Comparison of ENCODE assay signal across 1 cellular context in the genomic region with DNA sequence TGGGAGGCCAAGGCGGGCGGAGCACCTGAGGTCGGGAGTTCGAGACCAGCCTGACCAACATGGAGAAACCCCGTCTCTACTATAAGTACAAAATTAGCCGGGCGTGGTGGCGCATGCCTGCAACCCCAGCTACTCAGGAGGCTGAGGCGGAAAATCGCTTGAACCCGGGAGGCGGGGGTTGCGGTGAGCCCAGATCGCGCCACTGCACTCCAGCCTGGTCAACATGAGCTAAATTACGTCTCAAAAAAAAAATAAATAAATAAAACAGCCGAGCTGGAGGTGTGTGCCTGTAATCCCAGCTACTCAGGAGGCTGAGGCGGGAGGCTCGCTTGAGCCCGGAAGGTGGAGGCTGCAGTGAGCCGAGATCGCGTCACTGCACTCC.
A peak's percentile ranks its signal among the peaks of the same experiment; 100 is the strongest.
TF ChIP-seq lines count a peak whose summit lies in the region.
"Not testable (repeated sequence)": the region's sequence is repeated elsewhere in the genome, so short reads cannot be mapped to it uniquely, and the experiment has no call there.

No MANE protein-coding gene starts in this region.

TF ChIP-seq in K562, 482 proteins besides CTCF, POLR2A, EP300 and RAD21:
- peak; percentile 75 to 88; a peak in 3 of 4 replicates for TF ChIP-seq KDM1A (IDR thresholded peaks at IDR 0.05)
- TF ChIP-seq BCOR (IDR thresholded peaks at IDR 0.05): peak; percentile 98
- TF ChIP-seq, protein P1, sequence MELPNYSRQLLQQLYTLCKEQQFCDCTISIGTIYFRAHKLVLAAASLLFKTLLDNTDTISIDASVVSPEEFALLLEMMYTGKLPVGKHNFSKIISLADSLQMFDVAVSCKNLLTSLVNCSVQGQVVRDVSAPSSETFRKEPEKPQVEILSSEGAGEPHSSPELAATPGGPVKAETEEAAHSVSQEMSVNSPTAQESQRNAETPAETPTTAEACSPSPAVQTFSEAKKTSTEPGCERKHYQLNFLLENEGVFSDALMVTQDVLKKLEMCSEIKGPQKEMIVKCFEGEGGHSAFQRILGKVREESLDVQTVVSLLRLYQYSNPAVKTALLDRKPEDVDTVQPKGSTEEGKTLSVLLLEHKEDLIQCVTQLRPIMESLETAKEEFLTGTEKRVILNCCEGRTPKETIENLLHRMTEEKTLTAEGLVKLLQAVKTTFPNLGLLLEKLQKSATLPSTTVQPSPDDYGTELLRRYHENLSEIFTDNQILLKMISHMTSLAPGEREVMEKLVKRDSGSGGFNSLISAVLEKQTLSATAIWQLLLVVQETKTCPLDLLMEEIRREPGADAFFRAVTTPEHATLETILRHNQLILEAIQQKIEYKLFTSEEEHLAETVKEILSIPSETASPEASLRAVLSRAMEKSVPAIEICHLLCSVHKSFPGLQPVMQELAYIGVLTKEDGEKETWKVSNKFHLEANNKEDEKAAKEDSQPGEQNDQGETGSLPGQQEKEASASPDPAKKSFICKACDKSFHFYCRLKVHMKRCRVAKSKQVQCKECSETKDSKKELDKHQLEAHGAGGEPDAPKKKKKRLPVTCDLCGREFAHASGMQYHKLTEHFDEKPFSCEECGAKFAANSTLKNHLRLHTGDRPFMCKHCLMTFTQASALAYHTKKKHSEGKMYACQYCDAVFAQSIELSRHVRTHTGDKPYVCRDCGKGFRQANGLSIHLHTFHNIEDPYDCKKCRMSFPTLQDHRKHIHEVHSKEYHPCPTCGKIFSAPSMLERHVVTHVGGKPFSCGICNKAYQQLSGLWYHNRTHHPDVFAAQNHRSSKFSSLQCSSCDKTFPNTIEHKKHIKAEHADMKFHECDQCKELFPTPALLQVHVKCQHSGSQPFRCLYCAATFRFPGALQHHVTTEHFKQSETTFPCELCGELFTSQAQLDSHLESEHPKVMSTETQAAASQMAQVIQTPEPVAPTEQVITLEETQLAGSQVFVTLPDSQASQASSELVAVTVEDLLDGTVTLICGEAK (IDR thresholded peaks at IDR 0.05): peak; percentile 57
- TF ChIP-seq, protein P1 (CRISPR knock-in tag; IDR thresholded peaks at IDR 0.05): not testable (repeated sequence)
- 0 out of 2 replicates have a peak, but pooled peaks have one; percentile 43 for TF ChIP-seq SMARCA4 (IDR thresholded peaks at IDR 0.05)
- TF ChIP-seq, protein P2, sequence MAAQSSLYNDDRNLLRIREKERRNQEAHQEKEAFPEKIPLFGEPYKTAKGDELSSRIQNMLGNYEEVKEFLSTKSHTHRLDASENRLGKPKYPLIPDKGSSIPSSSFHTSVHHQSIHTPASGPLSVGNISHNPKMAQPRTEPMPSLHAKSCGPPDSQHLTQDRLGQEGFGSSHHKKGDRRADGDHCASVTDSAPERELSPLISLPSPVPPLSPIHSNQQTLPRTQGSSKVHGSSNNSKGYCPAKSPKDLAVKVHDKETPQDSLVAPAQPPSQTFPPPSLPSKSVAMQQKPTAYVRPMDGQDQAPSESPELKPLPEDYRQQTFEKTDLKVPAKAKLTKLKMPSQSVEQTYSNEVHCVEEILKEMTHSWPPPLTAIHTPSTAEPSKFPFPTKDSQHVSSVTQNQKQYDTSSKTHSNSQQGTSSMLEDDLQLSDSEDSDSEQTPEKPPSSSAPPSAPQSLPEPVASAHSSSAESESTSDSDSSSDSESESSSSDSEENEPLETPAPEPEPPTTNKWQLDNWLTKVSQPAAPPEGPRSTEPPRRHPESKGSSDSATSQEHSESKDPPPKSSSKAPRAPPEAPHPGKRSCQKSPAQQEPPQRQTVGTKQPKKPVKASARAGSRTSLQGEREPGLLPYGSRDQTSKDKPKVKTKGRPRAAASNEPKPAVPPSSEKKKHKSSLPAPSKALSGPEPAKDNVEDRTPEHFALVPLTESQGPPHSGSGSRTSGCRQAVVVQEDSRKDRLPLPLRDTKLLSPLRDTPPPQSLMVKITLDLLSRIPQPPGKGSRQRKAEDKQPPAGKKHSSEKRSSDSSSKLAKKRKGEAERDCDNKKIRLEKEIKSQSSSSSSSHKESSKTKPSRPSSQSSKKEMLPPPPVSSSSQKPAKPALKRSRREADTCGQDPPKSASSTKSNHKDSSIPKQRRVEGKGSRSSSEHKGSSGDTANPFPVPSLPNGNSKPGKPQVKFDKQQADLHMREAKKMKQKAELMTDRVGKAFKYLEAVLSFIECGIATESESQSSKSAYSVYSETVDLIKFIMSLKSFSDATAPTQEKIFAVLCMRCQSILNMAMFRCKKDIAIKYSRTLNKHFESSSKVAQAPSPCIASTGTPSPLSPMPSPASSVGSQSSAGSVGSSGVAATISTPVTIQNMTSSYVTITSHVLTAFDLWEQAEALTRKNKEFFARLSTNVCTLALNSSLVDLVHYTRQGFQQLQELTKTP (IDR thresholded peaks at IDR 0.05; ENCODE audit: low read depth in 1 of 2, partially characterized antibody in 2 of 2): peak in 1 of 2 experiments; percentile 25
- 0 out of 2 replicates have a peak, but pooled peaks have one; percentile 14 for TF ChIP-seq GABPB1 (CRISPR knock-in tag; IDR thresholded peaks at IDR 0.05)
- peak; percentile 66; the same call in 1 of the 2 replicates for TF ChIP-seq SMARCE1 (IDR thresholded peaks at IDR 0.05)
- peak; percentile 90 for TF ChIP-seq RBM25 (IDR thresholded peaks at IDR 0.05; ENCODE audit: low read depth, low read length, severe bottlenecking)
- TF ChIP-seq FOXK1 (CRISPR knock-in tag; IDR thresholded peaks at IDR 0.05; ENCODE audit: borderline replicate concordance): 0 out of 2 replicates have a peak, but pooled peaks have one; percentile 79
- 0 out of 2 replicates have a peak, but pooled peaks have one; percentile 98 for TF ChIP-seq NFATC3 (IDR thresholded peaks at IDR 0.05)
- TF ChIP-seq SNIP1 (IDR thresholded peaks at IDR 0.05; ENCODE audit: low read depth): peak; percentile 82
- TF ChIP-seq CREB1 (IDR thresholded peaks at IDR 0.05): not testable (repeated sequence)
- TF ChIP-seq CREB1 (CRISPR knock-in tag; IDR thresholded peaks at IDR 0.05): peak; percentile 59; the same call in 1 of the 2 replicates
- TF ChIP-seq, protein P3, sequence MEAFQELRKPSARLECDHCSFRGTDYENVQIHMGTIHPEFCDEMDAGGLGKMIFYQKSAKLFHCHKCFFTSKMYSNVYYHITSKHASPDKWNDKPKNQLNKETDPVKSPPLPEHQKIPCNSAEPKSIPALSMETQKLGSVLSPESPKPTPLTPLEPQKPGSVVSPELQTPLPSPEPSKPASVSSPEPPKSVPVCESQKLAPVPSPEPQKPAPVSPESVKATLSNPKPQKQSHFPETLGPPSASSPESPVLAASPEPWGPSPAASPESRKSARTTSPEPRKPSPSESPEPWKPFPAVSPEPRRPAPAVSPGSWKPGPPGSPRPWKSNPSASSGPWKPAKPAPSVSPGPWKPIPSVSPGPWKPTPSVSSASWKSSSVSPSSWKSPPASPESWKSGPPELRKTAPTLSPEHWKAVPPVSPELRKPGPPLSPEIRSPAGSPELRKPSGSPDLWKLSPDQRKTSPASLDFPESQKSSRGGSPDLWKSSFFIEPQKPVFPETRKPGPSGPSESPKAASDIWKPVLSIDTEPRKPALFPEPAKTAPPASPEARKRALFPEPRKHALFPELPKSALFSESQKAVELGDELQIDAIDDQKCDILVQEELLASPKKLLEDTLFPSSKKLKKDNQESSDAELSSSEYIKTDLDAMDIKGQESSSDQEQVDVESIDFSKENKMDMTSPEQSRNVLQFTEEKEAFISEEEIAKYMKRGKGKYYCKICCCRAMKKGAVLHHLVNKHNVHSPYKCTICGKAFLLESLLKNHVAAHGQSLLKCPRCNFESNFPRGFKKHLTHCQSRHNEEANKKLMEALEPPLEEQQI (IDR thresholded peaks at IDR 0.05): 0 out of 2 replicates have a peak, but pooled peaks have one; percentile 49
- TF ChIP-seq, protein P4, sequence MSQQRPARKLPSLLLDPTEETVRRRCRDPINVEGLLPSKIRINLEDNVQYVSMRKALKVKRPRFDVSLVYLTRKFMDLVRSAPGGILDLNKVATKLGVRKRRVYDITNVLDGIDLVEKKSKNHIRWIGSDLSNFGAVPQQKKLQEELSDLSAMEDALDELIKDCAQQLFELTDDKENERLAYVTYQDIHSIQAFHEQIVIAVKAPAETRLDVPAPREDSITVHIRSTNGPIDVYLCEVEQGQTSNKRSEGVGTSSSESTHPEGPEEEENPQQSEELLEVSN (IDR thresholded peaks at IDR 0.05; ENCODE audit: borderline replicate concordance in 1 of 2, extremely low read depth in 1 of 2, insufficient read depth in 1 of 2, insufficient read length in 1 of 2, low read depth in 1 of 2, low read length in 1 of 2, poor library complexity in 1 of 2, severe bottlenecking in 1 of 2): peak in 1 of 2 experiments; percentile 8
- peak; percentile 74; the same call in 1 of the 2 replicates for TF ChIP-seq CC2D1A (IDR thresholded peaks at IDR 0.05)
- TF ChIP-seq ZNF12 (CRISPR knock-in tag; IDR thresholded peaks at IDR 0.05): 0 out of 2 replicates have a peak, but pooled peaks have one; percentile 53
- peak; percentile 34 for TF ChIP-seq PCBP1 (IDR thresholded peaks at IDR 0.05; ENCODE audit: low read depth, low read length, poor library complexity, severe bottlenecking)
- TF ChIP-seq, protein P5, sequence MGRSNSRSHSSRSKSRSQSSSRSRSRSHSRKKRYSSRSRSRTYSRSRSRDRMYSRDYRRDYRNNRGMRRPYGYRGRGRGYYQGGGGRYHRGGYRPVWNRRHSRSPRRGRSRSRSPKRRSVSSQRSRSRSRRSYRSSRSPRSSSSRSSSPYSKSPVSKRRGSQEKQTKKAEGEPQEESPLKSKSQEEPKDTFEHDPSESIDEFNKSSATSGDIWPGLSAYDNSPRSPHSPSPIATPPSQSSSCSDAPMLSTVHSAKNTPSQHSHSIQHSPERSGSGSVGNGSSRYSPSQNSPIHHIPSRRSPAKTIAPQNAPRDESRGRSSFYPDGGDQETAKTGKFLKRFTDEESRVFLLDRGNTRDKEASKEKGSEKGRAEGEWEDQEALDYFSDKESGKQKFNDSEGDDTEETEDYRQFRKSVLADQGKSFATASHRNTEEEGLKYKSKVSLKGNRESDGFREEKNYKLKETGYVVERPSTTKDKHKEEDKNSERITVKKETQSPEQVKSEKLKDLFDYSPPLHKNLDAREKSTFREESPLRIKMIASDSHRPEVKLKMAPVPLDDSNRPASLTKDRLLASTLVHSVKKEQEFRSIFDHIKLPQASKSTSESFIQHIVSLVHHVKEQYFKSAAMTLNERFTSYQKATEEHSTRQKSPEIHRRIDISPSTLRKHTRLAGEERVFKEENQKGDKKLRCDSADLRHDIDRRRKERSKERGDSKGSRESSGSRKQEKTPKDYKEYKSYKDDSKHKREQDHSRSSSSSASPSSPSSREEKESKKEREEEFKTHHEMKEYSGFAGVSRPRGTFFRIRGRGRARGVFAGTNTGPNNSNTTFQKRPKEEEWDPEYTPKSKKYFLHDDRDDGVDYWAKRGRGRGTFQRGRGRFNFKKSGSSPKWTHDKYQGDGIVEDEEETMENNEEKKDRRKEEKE (IDR thresholded peaks at IDR 0.05; ENCODE audit: borderline replicate concordance in 1 of 2, control insufficient read depth in 1 of 2, low read depth in 2 of 2, low read length in 1 of 2): 0 out of 4 replicates have a peak, but pooled peaks of 1 of the 2 experiments have one; percentile 39
- peak; percentile 38; the same call in 1 of the 2 replicates for TF ChIP-seq BRD4 (IDR thresholded peaks at IDR 0.05)
- TF ChIP-seq ADNP (tag; IDR thresholded peaks at IDR 0.05): peak; percentile 93
- TF ChIP-seq NBN (IDR thresholded peaks at IDR 0.05; ENCODE audit: low read depth): 0 out of 2 replicates have a peak, but pooled peaks have one; percentile 55
- TF ChIP-seq RCOR1 (IDR thresholded peaks at IDR 0.05; ENCODE audit: borderline replicate concordance in 1 of 2, low read depth in 2 of 2, low read length in 2 of 2): peak in 1 of 2 experiments; percentile 70; a peak in 1 of 4 replicates
- 0 out of 2 replicates have a peak, but pooled peaks have one; percentile 17 for TF ChIP-seq ZBTB1 (CRISPR knock-in tag; IDR thresholded peaks at IDR 0.05; ENCODE audit: borderline replicate concordance, low read depth)
- TF ChIP-seq HDAC2 (IDR thresholded peaks at IDR 0.05): peak; percentile 91; the same call in 1 of the 2 replicates
- peak; percentile 45; the same call in 1 of the 2 replicates for TF ChIP-seq LCOR (CRISPR knock-in tag; IDR thresholded peaks at IDR 0.05)
- TF ChIP-seq, protein P6, sequence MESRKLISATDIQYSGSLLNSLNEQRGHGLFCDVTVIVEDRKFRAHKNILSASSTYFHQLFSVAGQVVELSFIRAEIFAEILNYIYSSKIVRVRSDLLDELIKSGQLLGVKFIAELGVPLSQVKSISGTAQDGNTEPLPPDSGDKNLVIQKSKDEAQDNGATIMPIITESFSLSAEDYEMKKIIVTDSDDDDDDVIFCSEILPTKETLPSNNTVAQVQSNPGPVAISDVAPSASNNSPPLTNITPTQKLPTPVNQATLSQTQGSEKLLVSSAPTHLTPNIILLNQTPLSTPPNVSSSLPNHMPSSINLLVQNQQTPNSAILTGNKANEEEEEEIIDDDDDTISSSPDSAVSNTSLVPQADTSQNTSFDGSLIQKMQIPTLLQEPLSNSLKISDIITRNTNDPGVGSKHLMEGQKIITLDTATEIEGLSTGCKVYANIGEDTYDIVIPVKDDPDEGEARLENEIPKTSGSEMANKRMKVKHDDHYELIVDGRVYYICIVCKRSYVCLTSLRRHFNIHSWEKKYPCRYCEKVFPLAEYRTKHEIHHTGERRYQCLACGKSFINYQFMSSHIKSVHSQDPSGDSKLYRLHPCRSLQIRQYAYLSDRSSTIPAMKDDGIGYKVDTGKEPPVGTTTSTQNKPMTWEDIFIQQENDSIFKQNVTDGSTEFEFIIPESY (CRISPR knock-in tag; IDR thresholded peaks at IDR 0.05): 0 out of 2 replicates have a peak, but pooled peaks have one; percentile 16
- peak; percentile 37 for TF ChIP-seq CHD4 (IDR thresholded peaks at IDR 0.05; ENCODE audit: insufficient read depth, insufficient replicate concordance, low read depth, low read length, poor library complexity, severe bottlenecking)
- peak; percentile 93 for TF ChIP-seq SMARCA5 (IDR thresholded peaks at IDR 0.05)
- 0 out of 2 replicates have a peak, but pooled peaks have one; percentile 55 for TF ChIP-seq TCF7 (IDR thresholded peaks at IDR 0.05; ENCODE audit: borderline replicate concordance)
